16 cellular contexts compared by ENCODE assay signal in the genomic region with DNA sequence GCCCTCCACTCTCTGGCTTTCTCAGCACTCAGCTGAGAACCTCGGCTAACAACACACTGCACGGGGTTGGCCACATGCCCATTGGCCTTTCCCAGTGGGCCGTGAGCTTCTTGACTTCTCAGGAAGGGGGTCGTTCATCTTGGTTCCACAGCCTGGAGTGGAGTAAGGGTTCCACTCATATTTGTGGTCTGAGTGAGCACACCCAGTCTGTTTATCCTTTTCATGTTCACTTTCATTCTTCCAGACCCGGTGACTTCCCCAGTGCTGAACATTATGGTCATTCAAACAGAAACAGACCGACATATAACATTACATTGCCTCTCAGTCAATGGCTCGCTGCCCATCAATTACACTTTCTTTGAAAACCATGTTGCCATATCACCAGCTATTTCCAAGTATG. TPM values are rescaled to one million over a fixed set of nuclear protein-coding genes. Genes with fewer than 3 reads are reported as not detected.
A peak's percentile ranks its signal among the peaks of the same experiment; 100 is the strongest.
DNase-seq lines count a peak whose midpoint lies in the region; TF ChIP-seq lines count a peak whose summit lies in the region.
"Had no signal": no experiment of that assay in that cellular context is flagged by ENCODE, and none has a peak within 500 bp of the region (broad histone marks: within the 10 kb centered on the region; RNA-seq: fewer than 3 reads in every experiment).

No MANE protein-coding gene starts in this region.

- peaks cover 3% of the 10 kb centered on the region for H3K79me2 ChIP-seq in ACC112 (ENCODE audit: control insufficient read depth, insufficient read depth, low read length, unreplicated experiment)
- no peaks in the 10 kb centered on the region for H3K79me2 ChIP-seq in GM23248 (ENCODE audit: insufficient read depth)

- H3K9me2 ChIP-seq in GM23248 (ENCODE audit: insufficient read depth), result no peaks in the 10 kb centered on the region

- H3F3A ChIP-seq in GM23248 (ENCODE audit: insufficient read depth), result no peaks in the 10 kb centered on the region

- WGBS in GM23248 (ENCODE audit: low coverage in 1 of 2, low lambda C conversion rate in 2 of 2, missing lambda C conversion rate in 2 of 2), 2 experiments, result 80 to 84% methylated on average over 7 of the region's 7 CpGs

- TF ChIP-seq CTCF in astrocyte of the cerebellum (IDR thresholded peaks at IDR 0.05; ENCODE audit: low read depth, low read length, missing control alignments), result no peak

- H3K36me3 ChIP-seq in ACC112 (ENCODE audit: insufficient read depth, low read length) (peaks cover 9% of the 10 kb centered on the region; the same call in 1 of the 2 replicates), GM23248 (ENCODE audit: low read depth) (no peaks in the 10 kb centered on the region)
- H3K36me3 ChIP-seq: ascending aorta had no signal

- H3K9me3 ChIP-seq in GM23248 (ENCODE audit: low read depth), result no peaks in the 10 kb centered on the region
- H3K9me3 ChIP-seq: ascending aorta had no signal

- no peaks in the 10 kb centered on the region for H4K20me1 ChIP-seq in GM23248 (ENCODE audit: insufficient read depth)

- H3K4me2 ChIP-seq in GM23248 (ENCODE audit: unreplicated experiment), result no peak overlapping the region

- H3K4me1 ChIP-seq in ACC112 (ENCODE audit: control insufficient read depth, insufficient read depth, low read length, unreplicated experiment), result peaks cover 12% of the 10 kb centered on the region
- peaks cover 17% of the 10 kb centered on the region for H3K4me1 ChIP-seq in GM23248 (ENCODE audit: insufficient read depth)
- H3K4me1 ChIP-seq: ascending aorta had no signal

- no peaks in the 10 kb centered on the region for H3K27me3 ChIP-seq in ACC112 (ENCODE audit: insufficient read depth, low read length)
- no peaks in the 10 kb centered on the region for H3K27me3 ChIP-seq in GM23248 (replicated peaks; ENCODE audit: insufficient read depth)
- H3K27me3 ChIP-seq: ascending aorta had no signal

- no peak overlapping the region for H3K4me3 ChIP-seq in ACC112 (ENCODE audit: low read depth, low read length)
- H3K4me3 ChIP-seq in GM23248, result no peak overlapping the region
- no peak overlapping the region for H3K4me3 ChIP-seq in astrocyte of the cerebellum (ENCODE audit: low read depth, low read length)
- H3K4me3 ChIP-seq: ascending aorta had no signal

- 0 out of 2 replicates have a peak overlapping the region, but pooled peaks have one; percentile 1 for H3K27ac ChIP-seq in ACC112 (ENCODE audit: low read depth, low read length)
- H3K27ac ChIP-seq in GM23248, result no peak overlapping the region
- H3K27ac ChIP-seq: ascending aorta had no signal

- no peak overlapping the region for H2AFZ ChIP-seq in ACC112 (ENCODE audit: low read length, unreplicated experiment)
- H2AFZ ChIP-seq in GM23248, result no peak overlapping the region

- H3K9ac ChIP-seq in GM23248, result no peak overlapping the region

- in situ Hi-C loops in GM23248 (cut with MboI) (no loop called here), astrocyte of the cerebellum (cut with HindIII; ENCODE audit: low sequenced_read_pairs) (no loop called here)

- peak; percentile 27 for DNase-seq in GM23248
- DNase-seq in astrocyte of the cerebellum (ENCODE audit: low read depth), result peak; percentile 80
- peak; percentile 11 for DNase-seq in kidney glomerular epithelial cell (lab: John Stamatoyannopoulos, UW)
- no peak for DNase-seq in NCI-H1417 treated with DMSO at 0.1 percent for 48 hours (lab: John Stamatoyannopoulos, UW)
- DNase-seq in HUDEP-2 (lab: John Stamatoyannopoulos, UW; ENCODE audit: unreplicated experiment in 76 of 76), result no peak
- no peak for DNase-seq in stimulated activated naive CD4-positive, alpha-beta T cell treated with Interleukin-2 at 50 U/mL for 16 hours (lab: John Stamatoyannopoulos, UW)
- no peak for DNase-seq in HT-29 (ENCODE audit: low spot score)
- DNase-seq: activated T-cell treated with anti-CD3 and anti-CD28 coated beads, Interleukin-2, amount 50 U/mL, for 1 hour; AML-193; endodermal cell; H9; NCI-H146; occipital lobe; SHP77 had no signal

RNA-seq across cellular contexts. Expression of a gene that starts 8.2 kb away (rescaled TPM):
- total RNA-seq in GM23248 (2014; rRNA removed; shearing (Covaris generic)), result 4.7 and 11.7 TPM in 2 replicates
- polyA plus RNA-seq in GM23248 (2016; fragmentation: Nextera tagmentation; extraction: Ambion mirVana), result 6.3 and 6.5 TPM in 2 replicates
- total RNA-seq in HT-29 (2014; rRNA removed; shearing (Covaris generic)), result 0.71 and 2.5 TPM in 2 replicates
- total RNA-seq: H9 had no signal

RNA-seq across cellular contexts. Expression of a gene that starts 39.7 kb away (rescaled TPM):
- 3.4 and 3.7 TPM in 2 replicates for total RNA-seq in GM23248 (2014; rRNA removed; shearing (Covaris generic))
- polyA plus RNA-seq in GM23248 (2016; fragmentation: Nextera tagmentation; extraction: Ambion mirVana), result 6.6 and 8.6 TPM in 2 replicates
- total RNA-seq in HT-29 (2014; rRNA removed; shearing (Covaris generic)), result 5.1 and 6.5 TPM in 2 replicates

RNA-seq across cellular contexts. Expression of a gene that starts 48.9 kb away (rescaled TPM):
- total RNA-seq in GM23248 (2014; rRNA removed; shearing (Covaris generic)), result 241 and 303 TPM in 2 replicates
- 595 and 643 TPM in 2 replicates for polyA plus RNA-seq in GM23248 (2016; fragmentation: Nextera tagmentation; extraction: Ambion mirVana)
- total RNA-seq in HT-29 (2014; rRNA removed; shearing (Covaris generic)), result 206 and 222 TPM in 2 replicates

RNA-seq across cellular contexts. Expression of a gene that starts 49.6 kb away (rescaled TPM):
- total RNA-seq in GM23248 (2014; rRNA removed; shearing (Covaris generic)), result 13.2 and 16.8 TPM in 2 replicates
- 14.2 and 17.5 TPM in 2 replicates for polyA plus RNA-seq in GM23248 (2016; fragmentation: Nextera tagmentation; extraction: Ambion mirVana)
- total RNA-seq in HT-29 (2014; rRNA removed; shearing (Covaris generic)), result 32.0 and 35.2 TPM in 2 replicates

Comparison
In these comparisons a context has a peak if more than half of its experiments do, and no peak if none do; other contexts are left out.
1. DNase-seq: peak in GM23248 (single experiment), astrocyte of the cerebellum (single experiment) and kidney glomerular epithelial cell (single experiment); none in NCI-H1417 treated with DMSO at 0.1 percent for 48 hours (single experiment), HUDEP-2 (0 of 76), stimulated activated naive CD4-positive, alpha-beta T cell treated with Interleukin-2 at 50 U/mL for 16 hours (single experiment) and HT-29 (single experiment).